In genomic region chr1:50968021-50968883, GRCh38 we compare ENCODE assay signal across 8 cellular contexts.
DNase-seq lines count a peak whose midpoint lies in the region; ATAC-seq lines count a peak whose summit lies in the region.

No MANE protein-coding gene starts in this region.

- DNase-seq in AG08395 (ENCODE audit: low spot score) (peak; percentile 95), NCI-H226 (peak; percentile 88), cerebellar cortex (ENCODE audit: low spot score) (peak; percentile 82), kidney glomerular epithelial cell (lab: John Stamatoyannopoulos, UW) (peak; percentile 76)
- DNase-seq in activated CD4-positive, CD25-positive, alpha-beta regulatory T cell treated with anti-CD3 and anti-CD28 coated beads, Interleukin-2, amount 50 U/mL, for 72 hours, result peak; percentile 81
- DNase-seq in stimulated activated CD4-positive, alpha-beta T cell treated with anti-CD3 and anti-CD28 coated beads, Interleukin-15, amount 100 ng/mL, for 24 hours, result peak; percentile 88

- ATAC-seq in GM18907 (IDR thresholded peaks at IDR 0.05; ENCODE audit: unreplicated experiment), result peak; percentile 71
- peak; percentile 71 for ATAC-seq in HG03175 (IDR thresholded peaks at IDR 0.05; ENCODE audit: unreplicated experiment)

Comparison
In these comparisons a context has a peak if more than half of its experiments do, and no peak if none do; other contexts are left out.
1. Peak in every context shown above with its lines: DNase-seq and ATAC-seq.